In the genomic region with DNA sequence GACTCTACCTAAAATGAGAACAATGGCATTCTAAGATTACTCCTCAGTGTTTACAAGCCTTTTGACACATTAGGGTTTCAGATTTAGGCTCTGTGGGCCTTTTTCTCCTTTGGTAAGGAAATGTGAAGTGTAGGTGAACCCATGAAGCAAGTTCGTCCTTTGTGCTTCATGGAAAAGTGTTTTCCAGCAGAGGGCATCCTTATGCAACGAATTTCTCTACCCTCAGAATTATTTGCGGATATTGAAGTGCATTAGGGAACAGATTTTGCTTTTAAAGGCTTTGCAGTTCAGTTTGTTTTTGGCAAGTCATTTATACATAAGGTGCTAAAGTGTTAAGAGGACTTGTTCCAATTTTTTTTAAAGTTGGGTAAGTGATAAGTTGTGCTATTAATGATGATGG, we compare ENCODE assay signal across 9 cellular contexts. TPM values are rescaled to one million over a fixed set of nuclear protein-coding genes. Genes with fewer than 3 reads are reported as not detected.
DNase-seq lines count a peak whose midpoint lies in the region; ATAC-seq, FAIRE-seq and TF ChIP-seq lines count a peak whose summit lies in the region.
"Had no signal": no experiment of that assay in that cellular context is flagged by ENCODE, and none has a peak within 500 bp of the region (broad histone marks: within the 10 kb centered on the region; RNA-seq: fewer than 3 reads in every experiment).

No MANE protein-coding gene starts in this region.

- ATAC-seq in GM18517 (IDR thresholded peaks at IDR 0.05; ENCODE audit: unreplicated experiment), result no peak
- no peak for ATAC-seq in psoas muscle

- TF ChIP-seq POLR2A in GM12892 (IDR thresholded peaks at IDR 0.05; ENCODE audit: low read depth, low read length), result no peak

- no peak overlapping the region for H3K27ac Mint-ChIP-seq in HFFc6

- intact Hi-C loops in psoas muscle (cut with DNase I), result no loop called here

- H3K36me3 ChIP-seq in psoas muscle (ENCODE audit: insufficient read depth in 1 of 2, low read depth in 1 of 2), result no peaks in the 10 kb centered on the region

- H3K27me3 Mint-ChIP-seq in HFFc6 (ENCODE audit: insufficient read depth), result peaks cover 1% of the 10 kb centered on the region; the same call in 1 of the 2 replicates

- no peaks in the 10 kb centered on the region for H3K4me1 ChIP-seq in psoas muscle

- TF ChIP-seq CTCF in AG04450 (IDR thresholded peaks at IDR 0.05; ENCODE audit: low read depth, low read length), result peak; percentile 56
- TF ChIP-seq CTCF in HFFc6 (IDR thresholded peaks at IDR 0.05), result peak; percentile 65; the same call in 1 of the 2 replicates
- TF ChIP-seq CTCF in fibroblast of villous mesenchyme (IDR thresholded peaks at IDR 0.05; ENCODE audit: insufficient read depth, low read depth, low read length), result peak; percentile 47
- TF ChIP-seq CTCF in psoas muscle (IDR thresholded peaks at IDR 0.05), result no peak

- H3K9me3 ChIP-seq in AG04450 (ENCODE audit: control insufficient read depth, insufficient read depth, low read length) (no peaks in the 10 kb centered on the region), psoas muscle (peaks cover 4% of the 10 kb centered on the region)

- H3K4me1 Mint-ChIP-seq in HFFc6 (ENCODE audit: low read depth), result no peaks in the 10 kb centered on the region
- H3K4me1 Mint-ChIP-seq: central memory CD8-positive, alpha-beta T cell had no signal

- no peak for FAIRE-seq in GM12892 (lab: Jason Lieb, UNC)

- no peak overlapping the region for H3K4me3 Mint-ChIP-seq in HFFc6
- H3K4me3 Mint-ChIP-seq: central memory CD8-positive, alpha-beta T cell had no signal

- CTCF ChIA-PET in AG04450 (lab: Charles Lee), result interaction anchor here (0.6 to 4.0 kb wide), 2 partner anchors 74 to 1107 kb away, joined by 3 to 21 read pairs; no protein-coding TSS in a partner anchor

- WGBS in psoas muscle, 3 donors, result 5 to 7% (median 5%) methylated on average over 3 of the region's 3 CpGs

- H3K27me3 ChIP-seq in AG04450 (ENCODE audit: control insufficient read depth, insufficient read depth, low read length) (no peaks in the 10 kb centered on the region), psoas muscle (ENCODE audit: insufficient read depth in 3 of 3, low read length in 2 of 3) (no peaks in the 10 kb centered on the region)

- H3K4me3 ChIP-seq in AG04450 (ENCODE audit: low read depth, low read length), result no peak overlapping the region
- H3K4me3 ChIP-seq in fibroblast of villous mesenchyme (ENCODE audit: low read depth, low read length), result no peak overlapping the region
- no peak overlapping the region for H3K4me3 ChIP-seq in psoas muscle

- DNase-seq in AG04450 (ENCODE audit: low read depth, low spot score), result peak; percentile 3
- peak; percentile 16 for DNase-seq in HFFc6
- DNase-seq in OCI-M1 (lab: John Stamatoyannopoulos, UW), result peak; percentile 39
- DNase-seq in fibroblast of villous mesenchyme (ENCODE audit: low read depth), result peak; percentile 56
- DNase-seq in psoas muscle, result no peak
- no peak for DNase-seq in stimulated activated CD4-positive, alpha-beta T cell treated with anti-CD3 and anti-CD28 coated beads, Interleukin-4, amount 100 ng/mL, for 4 hours
- no peak for DNase-seq in GM12892 (ENCODE audit: insufficient read length)

- H3K27ac ChIP-seq in AG04450 (ENCODE audit: low read depth, low read length), result no peak overlapping the region
- H3K27ac ChIP-seq in psoas muscle, result no peak overlapping the region

- H3K9me3 Mint-ChIP-seq in HFFc6, result no peaks in the 10 kb centered on the region

- H3K36me3 Mint-ChIP-seq in HFFc6 (ENCODE audit: low read depth), result no peaks in the 10 kb centered on the region

- POLR2A ChIA-PET in AG04450 (lab: Yijun Ruan, JAX), result no interaction called here

RNA-seq across cellular contexts. Expression of gene FERMT1, which starts 55.7 kb away (rescaled TPM):
- 2.0 and 2.8 TPM in 2 replicates for polyA plus RNA-seq in AG04450 (2011; rRNA removed)
- polyA minus RNA-seq in AG04450 (2011; rRNA and poly(A)+ RNA removed), result 1.3 and 1.8 TPM in 2 replicates
- total RNA-seq in HFFc6 (2021; fragmentation: NEBNext Ultra II Directional; extraction: Animal tissue kit (Norgen Biotek cat#: 25700)), result 10 to 100 TPM in 3 of 6 experiments, 1 to 10 TPM in 3; 7.7 to 11.0 (median 9.8) TPM
- total RNA-seq in fibroblast of villous mesenchyme, result 4.3 and 4.5 TPM in 2 replicates
- 1 to 10 TPM in 1 of 4 donors, under 1 TPM in 3; 0.13 to 1.0 (median 0.38) TPM for total RNA-seq in psoas muscle
- under 1 TPM; 0.03 to 0.06 (median 0.04) TPM for polyA plus RNA-seq in psoas muscle
- 0.45 TPM for polyA plus RNA-seq in GM12892 (2012; ENCODE audit: missing spikeins)

Comparison
In these comparisons a context has a peak if more than half of its experiments do, and no peak if none do; other contexts are left out.
1. DNase-seq: peak in AG04450 (single experiment), HFFc6 (single experiment), OCI-M1 (single experiment) and fibroblast of villous mesenchyme (single experiment); none in psoas muscle (0 of 2), stimulated activated CD4-positive, alpha-beta T cell treated with anti-CD3 and anti-CD28 coated beads, Interleukin-4, amount 100 ng/mL, for 4 hours (0 of 2) and GM12892 (single experiment).